In genomic region chr15:69862540-69862939, GRCh38 we compare ENCODE assay signal across 1 cellular context.
TF ChIP-seq lines count a peak whose summit lies in the region.

No MANE protein-coding gene starts in this region.

TF ChIP-seq in IMR-90, 13 proteins besides CTCF, POLR2A, EP300 and RAD21 (continued from another document):
- TF ChIP-seq SMC3 (IDR thresholded peaks at IDR 0.05; ENCODE audit: low read depth, low read length) = no peak
- no peak for TF ChIP-seq RFX5 (IDR thresholded peaks at IDR 0.05; ENCODE audit: low read depth, low read length)
- no peak for TF ChIP-seq USF2 (IDR thresholded peaks at IDR 0.05; ENCODE audit: low read depth, low read length)
